11 cellular contexts compared by ENCODE assay signal in the genomic region with DNA sequence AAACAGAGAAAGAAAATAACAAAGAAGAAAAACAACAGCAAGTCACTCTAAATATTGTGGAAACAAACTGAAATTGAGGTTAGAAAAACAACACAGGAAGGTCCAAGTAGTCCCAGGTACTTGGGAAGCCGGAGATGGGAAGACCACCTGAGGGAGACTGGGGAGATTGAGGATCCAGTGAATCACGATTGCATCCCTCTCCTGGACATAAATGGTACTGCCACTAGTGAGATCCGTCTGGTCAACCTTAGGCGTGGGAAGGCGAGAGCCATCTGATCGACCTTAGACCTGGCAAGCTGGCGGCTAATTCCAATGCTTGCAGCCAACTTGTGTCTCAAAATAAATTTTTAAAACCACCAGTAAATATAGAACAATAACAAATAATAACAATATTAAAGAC.
DNase-seq lines count a peak whose midpoint lies in the region; ATAC-seq and TF ChIP-seq lines count a peak whose summit lies in the region.
"Had no signal": no experiment of that assay in that cellular context is flagged by ENCODE, and none has a peak within 500 bp of the region (broad histone marks: within the 10 kb centered on the region; RNA-seq: fewer than 3 reads in every experiment).

No MANE protein-coding gene starts in this region.

- H3K9me3 Mint-ChIP-seq in stimulated activated memory B cell treated with anti-CD40 and anti-IgM and Interleukin-4, amounts not matched to agents 10 μg/mL and 1 μg/mL and 100 μg/mL, for 72 hours = peaks cover 42% of the 10 kb centered on the region
- peaks cover 85% of the 10 kb centered on the region for H3K9me3 Mint-ChIP-seq in activated T-helper 1 cell treated with anti-CD3 and anti-CD28 coated beads, Interleukin-12 subunit alpha, Interleukin-12 subunit beta, Interleukin-2, Interleukin-4 antibody, amounts not matched to agents 30 ng/mL and 10 ng/mL and 1 ng/mL, durations not matched to agents 14 hours and 24 hours and 36 hours

- CTCF ChIA-PET in OCI-LY7 (lab: Charles Lee; ENCODE audit: unreplicated experiment) = no interaction called here

- H3K27me3 Mint-ChIP-seq in stimulated activated memory B cell treated with anti-CD40 and anti-IgM and Interleukin-4, amounts not matched to agents 10 μg/mL and 1 μg/mL and 100 μg/mL, for 72 hours = no peaks in the 10 kb centered on the region
- no peaks in the 10 kb centered on the region for H3K27me3 Mint-ChIP-seq in activated T-helper 1 cell treated with anti-CD3 and anti-CD28 coated beads, Interleukin-12 subunit alpha, Interleukin-12 subunit beta, Interleukin-2, Interleukin-4 antibody, amounts not matched to agents 30 ng/mL and 10 ng/mL and 1 ng/mL, durations not matched to agents 14 hours and 24 hours and 36 hours (ENCODE audit: insufficient read depth)

- intact Hi-C loops in left ventricle myocardium inferior (cut with micrococcal nuclease) (no loop called here), right cardiac atrium (cut with DNase I) (no loop called here), OCI-LY7 (cut with micrococcal nuclease; ENCODE audit: unreplicated experiment) (no loop called here)
- intact Hi-C loops in activated T-helper 1 cell treated with anti-CD3 and anti-CD28 coated beads, Interleukin-12 subunit alpha, Interleukin-12 subunit beta, Interleukin-2, Interleukin-4 antibody, amounts not matched to agents 30 ng/mL and 10 ng/mL and 1 ng/mL, durations not matched to agents 14 hours and 24 hours and 36 hours (cut with micrococcal nuclease) = no loop called here

- POLR2A ChIA-PET in OCI-LY7 (lab: Charles Lee) = no interaction called here

- peak; percentile 35 for TF ChIP-seq CTCF in left ventricle myocardium inferior (IDR thresholded peaks at IDR 0.05; ENCODE audit: borderline replicate concordance)
- peak; percentile 65 for TF ChIP-seq CTCF in OCI-LY7 (conservative IDR thresholded peaks at IDR 0.05; ENCODE audit: low read length)
- TF ChIP-seq CTCF in fibroblast of mammary gland (conservative IDR thresholded peaks at IDR 0.05; ENCODE audit: control insufficient read depth, insufficient read depth, low read depth, low read length) = peak; percentile 47
- no peak for TF ChIP-seq CTCF in coronary artery (IDR thresholded peaks at IDR 0.05)

- H2AFZ ChIP-seq in OCI-LY7 (ENCODE audit: low read length) = no peak overlapping the region

- no peak overlapping the region for H3K4me3 Mint-ChIP-seq in stimulated activated memory B cell treated with anti-CD40 and anti-IgM and Interleukin-4, amounts not matched to agents 10 μg/mL and 1 μg/mL and 100 μg/mL, for 72 hours
- H3K4me3 Mint-ChIP-seq in activated T-helper 1 cell treated with anti-CD3 and anti-CD28 coated beads, Interleukin-12 subunit alpha, Interleukin-12 subunit beta, Interleukin-2, Interleukin-4 antibody, amounts not matched to agents 30 ng/mL and 10 ng/mL and 1 ng/mL, durations not matched to agents 14 hours and 24 hours and 36 hours = no peak overlapping the region
- H3K4me3 Mint-ChIP-seq: nephron progenitor cell had no signal

- no peaks in the 10 kb centered on the region for H3K36me3 ChIP-seq in left ventricle myocardium inferior
- no peaks in the 10 kb centered on the region for H3K36me3 ChIP-seq in OCI-LY7 (ENCODE audit: insufficient read depth, low read length)

- H4K20me1 ChIP-seq in OCI-LY7 (ENCODE audit: insufficient read depth, low read length) = no peaks in the 10 kb centered on the region

- no peak overlapping the region for H3K27ac ChIP-seq in left ventricle myocardium inferior (replicated peaks)
- H3K27ac ChIP-seq in right cardiac atrium (ENCODE audit: low read length) = no peak overlapping the region
- no peak overlapping the region for H3K27ac ChIP-seq in OCI-LY7 (ENCODE audit: low read depth, low read length, poor library complexity, severe bottlenecking)
- no peak overlapping the region for H3K27ac ChIP-seq in caudate nucleus (ENCODE audit: low read depth, low read length)
- H3K27ac ChIP-seq in coronary artery = no peak overlapping the region

- H3K27ac Mint-ChIP-seq in stimulated activated memory B cell treated with anti-CD40 and anti-IgM and Interleukin-4, amounts not matched to agents 10 μg/mL and 1 μg/mL and 100 μg/mL, for 72 hours = no peak overlapping the region
- H3K27ac Mint-ChIP-seq in activated T-helper 1 cell treated with anti-CD3 and anti-CD28 coated beads, Interleukin-12 subunit alpha, Interleukin-12 subunit beta, Interleukin-2, Interleukin-4 antibody, amounts not matched to agents 30 ng/mL and 10 ng/mL and 1 ng/mL, durations not matched to agents 14 hours and 24 hours and 36 hours = no peak overlapping the region
- H3K27ac Mint-ChIP-seq: nephron progenitor cell had no signal

- ATAC-seq in right cardiac atrium = no peak
- no peak for ATAC-seq in stimulated activated memory B cell treated with anti-CD40 and anti-IgM and Interleukin-4, amounts not matched to agents 10 μg/mL and 1 μg/mL and 100 μg/mL, for 72 hours

- H3K4me1 Mint-ChIP-seq in stimulated activated memory B cell treated with anti-CD40 and anti-IgM and Interleukin-4, amounts not matched to agents 10 μg/mL and 1 μg/mL and 100 μg/mL, for 72 hours = no peaks in the 10 kb centered on the region
- H3K4me1 Mint-ChIP-seq in activated T-helper 1 cell treated with anti-CD3 and anti-CD28 coated beads, Interleukin-12 subunit alpha, Interleukin-12 subunit beta, Interleukin-2, Interleukin-4 antibody, amounts not matched to agents 30 ng/mL and 10 ng/mL and 1 ng/mL, durations not matched to agents 14 hours and 24 hours and 36 hours (ENCODE audit: low read depth) = no peaks in the 10 kb centered on the region
- H3K4me1 Mint-ChIP-seq: nephron progenitor cell had no signal

- H3K36me3 Mint-ChIP-seq in stimulated activated memory B cell treated with anti-CD40 and anti-IgM and Interleukin-4, amounts not matched to agents 10 μg/mL and 1 μg/mL and 100 μg/mL, for 72 hours = no peaks in the 10 kb centered on the region
- H3K36me3 Mint-ChIP-seq in activated T-helper 1 cell treated with anti-CD3 and anti-CD28 coated beads, Interleukin-12 subunit alpha, Interleukin-12 subunit beta, Interleukin-2, Interleukin-4 antibody, amounts not matched to agents 30 ng/mL and 10 ng/mL and 1 ng/mL, durations not matched to agents 14 hours and 24 hours and 36 hours (ENCODE audit: low read depth) = peaks cover 3% of the 10 kb centered on the region

- H3K4me3 ChIP-seq in left ventricle myocardium inferior (no peak overlapping the region), right cardiac atrium (ENCODE audit: low read length) (no peak overlapping the region), OCI-LY7 (ENCODE audit: low read depth, low read length, poor library complexity, severe bottlenecking) (no peak overlapping the region), fibroblast of mammary gland (ENCODE audit: control insufficient read depth, low read depth, low read length) (no peak overlapping the region), coronary artery (no peak overlapping the region)

- DNase-seq in left ventricle myocardium inferior = no peak
- DNase-seq in right cardiac atrium = no peak
- peak; percentile 45 for DNase-seq in OCI-LY7 (ENCODE audit: low spot score)
- DNase-seq in fibroblast of mammary gland (ENCODE audit: low read depth) = peak; percentile 19
- no peak for DNase-seq in caudate nucleus (lab: John Stamatoyannopoulos, UW)
- no peak for DNase-seq in coronary artery (ENCODE audit: low spot score)
- no peak for DNase-seq in activated T-helper 1 cell treated with anti-CD3 and anti-CD28 coated beads, Interleukin-12 subunit alpha, Interleukin-12 subunit beta, Interleukin-2, Interleukin-4 antibody, amounts not matched to agents 30 ng/mL and 10 ng/mL and 1 ng/mL, durations not matched to agents 14 hours and 24 hours and 36 hours (ENCODE audit: low spot score)
- DNase-seq: activated gamma-delta T cell treated with Interleukin-2 at 50 U/mL for 16 hours, nephron progenitor cell, SHP77 had no signal

- H3K27me3 ChIP-seq in left ventricle myocardium inferior (ENCODE audit: low read depth) (no peaks in the 10 kb centered on the region), right cardiac atrium (ENCODE audit: control insufficient read depth, insufficient read depth) (no peaks in the 10 kb centered on the region)

- H3K9me3 ChIP-seq in left ventricle myocardium inferior (replicated peaks) (peaks cover 27% of the 10 kb centered on the region), right cardiac atrium (ENCODE audit: control insufficient read depth, low read length) (peaks cover 2% of the 10 kb centered on the region), OCI-LY7 (ENCODE audit: low read length) (peaks cover 8% of the 10 kb centered on the region; the same call in 1 of the 2 replicates)

- H3K9me2 ChIP-seq in OCI-LY7 (ENCODE audit: insufficient read depth, low read length) = no peaks in the 10 kb centered on the region

- H3K4me2 ChIP-seq in OCI-LY7 (ENCODE audit: low read length) = no peak overlapping the region

- 67% methylated on average over 7 of the region's 7 CpGs for WGBS in right cardiac atrium

- H3K4me1 ChIP-seq in left ventricle myocardium inferior = no peaks in the 10 kb centered on the region
- no peaks in the 10 kb centered on the region for H3K4me1 ChIP-seq in right cardiac atrium (ENCODE audit: control insufficient read depth, insufficient read depth, low read length)
- no peaks in the 10 kb centered on the region for H3K4me1 ChIP-seq in OCI-LY7 (ENCODE audit: insufficient read depth, low read length, poor library complexity, severe bottlenecking)

- no peaks in the 10 kb centered on the region for H3K79me2 ChIP-seq in OCI-LY7 (ENCODE audit: insufficient read depth, low read depth, low read length)

- no TSS peak for BruUV-seq in OCI-LY7 (replicated peaks; lab: Mats Ljungman, UMichigan)

Comparison
In these comparisons a context has a peak if more than half of its experiments do, and no peak if none do; other contexts are left out.
1. DNase-seq: peak in OCI-LY7 (single experiment) and fibroblast of mammary gland (single experiment); none in left ventricle myocardium inferior (single experiment), right cardiac atrium (0 of 3), caudate nucleus (0 of 61), coronary artery (single experiment) and activated T-helper 1 cell treated with anti-CD3 and anti-CD28 coated beads, Interleukin-12 subunit alpha, Interleukin-12 subunit beta, Interleukin-2, Interleukin-4 antibody, amounts not matched to agents 30 ng/mL and 10 ng/mL and 1 ng/mL, durations not matched to agents 14 hours and 24 hours and 36 hours (single experiment).